In the genomic region with DNA sequence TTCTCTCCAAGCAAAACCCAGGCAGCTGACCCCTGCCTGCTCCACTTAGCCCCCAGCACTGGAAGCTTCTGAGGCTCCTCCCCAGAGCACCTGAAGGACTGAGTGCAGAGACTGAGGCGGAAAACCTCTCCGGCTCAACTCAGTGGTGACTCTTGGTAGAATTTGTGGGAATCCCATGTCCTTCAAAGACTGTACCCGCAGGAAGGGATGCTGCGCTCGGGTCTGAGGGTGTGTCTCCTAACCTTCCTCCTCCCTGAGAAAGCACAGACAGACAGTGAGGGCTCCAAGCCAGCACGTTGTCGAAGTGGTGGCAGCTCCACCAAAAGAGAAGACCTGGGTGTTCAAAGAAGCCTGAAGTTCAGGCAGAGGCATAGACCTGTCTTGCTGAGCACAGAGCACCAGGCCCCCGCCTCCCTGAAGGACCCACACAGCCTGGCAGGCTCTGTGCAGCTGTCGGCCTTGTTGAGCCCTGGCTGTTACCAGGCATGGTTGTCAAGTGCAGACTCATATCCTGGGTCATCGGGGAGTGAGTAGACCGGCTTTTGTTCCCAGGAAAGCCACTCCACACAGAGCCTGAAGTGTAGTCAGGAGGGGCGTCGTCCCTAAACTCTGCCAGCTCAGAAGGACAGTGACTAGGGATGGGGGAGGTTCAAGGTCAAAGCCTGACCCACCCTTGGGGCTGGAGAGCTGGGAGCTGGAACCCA, we compare ENCODE assay signal across 22 cellular contexts. TPM values are rescaled to one million over a fixed set of nuclear protein-coding genes. Genes with fewer than 3 reads are reported as not detected.
A peak's percentile ranks its signal among the peaks of the same experiment; 100 is the strongest.
DNase-seq lines count a peak whose midpoint lies in the region; FAIRE-seq and TF ChIP-seq lines count a peak whose summit lies in the region.
"Had no signal": no experiment of that assay in that cellular context is flagged by ENCODE, and none has a peak within 500 bp of the region (broad histone marks: within the 10 kb centered on the region; RNA-seq: fewer than 3 reads in every experiment).

No MANE protein-coding gene starts in this region.

- no peak for FAIRE-seq in frontal cortex (lab: Jason Lieb, UNC)

- peaks cover 21% of the 10 kb centered on the region for H3K27me3 Mint-ChIP-seq in type B pancreatic cell

- no peak overlapping the region for H3K4me3 ChIP-seq in esophagus muscularis mucosa
- H3K4me3 ChIP-seq: MG63 had no signal

- H3K9me3 Mint-ChIP-seq in type B pancreatic cell: no peaks in the 10 kb centered on the region
- H3K9me3 Mint-ChIP-seq: CD8-positive, alpha-beta T cell had no signal

- H3K27me3 ChIP-seq in esophagus muscularis mucosa: peaks cover 0 to 38% (median 0%) of the 10 kb centered on the region in 4 donors
- H3K27me3 ChIP-seq: BE2C, MG63 had no signal

- no peak overlapping the region for H3K27ac Mint-ChIP-seq in type B pancreatic cell
- H3K27ac Mint-ChIP-seq: CD8-positive, alpha-beta T cell; IgD-negative memory B cell had no signal

- no peak overlapping the region for H3K4me3 Mint-ChIP-seq in type B pancreatic cell
- H3K4me3 Mint-ChIP-seq: CD8-positive, alpha-beta T cell; IgD-negative memory B cell had no signal

- WGBS in esophagus muscularis mucosa: 85% methylated on average over 8 of the region's 13 CpGs

- intact Hi-C loops in esophagus muscularis mucosa (cut with DNase I): no loop called here

- H3K27ac ChIP-seq in esophagus muscularis mucosa (replicated peaks in 1 of 4): no peak overlapping the region

- no peaks in the 10 kb centered on the region for H3K4me1 ChIP-seq in esophagus muscularis mucosa
- H3K4me1 ChIP-seq: BE2C had no signal

- no peaks in the 10 kb centered on the region for H3K36me3 Mint-ChIP-seq in type B pancreatic cell
- H3K36me3 Mint-ChIP-seq: CD8-positive, alpha-beta T cell; IgD-negative memory B cell had no signal

- H3K9me3 ChIP-seq in esophagus muscularis mucosa: no peaks in the 10 kb centered on the region
- H3K9me3 ChIP-seq: BE2C, MG63 had no signal

- peak; percentile 34 for DNase-seq in NCI-H2029 (lab: John Stamatoyannopoulos, UW)
- DNase-seq in NCI-H2029 treated with DMSO at 0.1 percent for 48 hours (lab: John Stamatoyannopoulos, UW): no peak
- peak; percentile 39 for DNase-seq in M059J (ENCODE audit: low read depth)
- peak; percentile 57 for DNase-seq in esophagus muscularis mucosa (ENCODE audit: extremely low spot score)
- DNase-seq in type B pancreatic cell (ENCODE audit: extremely low spot score, unreplicated experiment): peak; percentile 32
- DNase-seq in H4 (ENCODE audit: low spot score): no peak
- no peak for DNase-seq in hippocampal formation (lab: John Stamatoyannopoulos, UW)
- no peak for DNase-seq in frontal cortex (ENCODE audit: low spot score in 2 of 2)
- DNase-seq: 8988T; BE2C; CD8-positive, alpha-beta T cell; DMS79; HCEC 1CT; Karpas-422; MG63; NCI-H1048; NCI-H1436; NCI-H2081 treated with DMSO at 0.1 percent for 48 hours; NCI-H446 treated with DMSO at 0.1 percent for 48 hours had no signal

- TF ChIP-seq CTCF in esophagus muscularis mucosa (IDR thresholded peaks at IDR 0.05) (no peak), type B pancreatic cell (conservative IDR thresholded peaks at IDR 0.05) (no peak)

- no peak for TF ChIP-seq EP300 in esophagus muscularis mucosa (IDR thresholded peaks at IDR 0.05)

- no peak for TF ChIP-seq POLR2A in esophagus muscularis mucosa (IDR thresholded peaks at IDR 0.05; ENCODE audit: low read depth)

- H3K4me1 Mint-ChIP-seq in type B pancreatic cell (ENCODE audit: unreplicated experiment): no peaks in the 10 kb centered on the region

- no peaks in the 10 kb centered on the region for H3K36me3 ChIP-seq in esophagus muscularis mucosa
- H3K36me3 ChIP-seq: BE2C, MG63 had no signal

RNA-seq across cellular contexts. Expression of gene CSMD2, which starts 36.7 kb away (rescaled TPM):
- total RNA-seq in M059J (2014; rRNA removed; shearing (Covaris generic)): 11.8 and 23.0 TPM in 2 replicates
- total RNA-seq in esophagus muscularis mucosa (under 1 TPM; 0.26 to 0.75 (median 0.37) TPM), type B pancreatic cell (ENCODE audit: low replicate concordance) (0.48 and 1.8 TPM in 2 replicates), frontal cortex (23.6 TPM)
- not detected in 2 replicates for total RNA-seq in H4 (2014; rRNA removed; shearing (Covaris generic))
- total RNA-seq: CD8-positive, alpha-beta T cell had no signal

RNA-seq across cellular contexts. Expression of gene C1orf94, which starts 48.4 kb away (rescaled TPM):
- total RNA-seq in M059J (2014; rRNA removed; shearing (Covaris generic)): 3.7 and 4.0 TPM in 2 replicates
- under 1 TPM in 1 of 4 donors, not detected in 3; 0.13 TPM for total RNA-seq in esophagus muscularis mucosa
- not detected in 2 replicates for total RNA-seq in type B pancreatic cell (ENCODE audit: low replicate concordance)
- not detected in 2 replicates for total RNA-seq in H4 (2014; rRNA removed; shearing (Covaris generic))
- under 0.01 TPM for total RNA-seq in frontal cortex
- total RNA-seq: CD8-positive, alpha-beta T cell; Right ventricle myocardium inferior; SK-MEL-5 had no signal

Comparison
In these comparisons a context has a peak if more than half of its experiments do, and no peak if none do; other contexts are left out.
1. DNase-seq: peak in NCI-H2029 (single experiment), M059J (single experiment), esophagus muscularis mucosa (single experiment) and type B pancreatic cell (single experiment); none in NCI-H2029 treated with DMSO at 0.1 percent for 48 hours (single experiment), H4 (single experiment), hippocampal formation (0 of 2) and frontal cortex (0 of 2).